20 cellular contexts compared by ENCODE assay signal in the genomic region with DNA sequence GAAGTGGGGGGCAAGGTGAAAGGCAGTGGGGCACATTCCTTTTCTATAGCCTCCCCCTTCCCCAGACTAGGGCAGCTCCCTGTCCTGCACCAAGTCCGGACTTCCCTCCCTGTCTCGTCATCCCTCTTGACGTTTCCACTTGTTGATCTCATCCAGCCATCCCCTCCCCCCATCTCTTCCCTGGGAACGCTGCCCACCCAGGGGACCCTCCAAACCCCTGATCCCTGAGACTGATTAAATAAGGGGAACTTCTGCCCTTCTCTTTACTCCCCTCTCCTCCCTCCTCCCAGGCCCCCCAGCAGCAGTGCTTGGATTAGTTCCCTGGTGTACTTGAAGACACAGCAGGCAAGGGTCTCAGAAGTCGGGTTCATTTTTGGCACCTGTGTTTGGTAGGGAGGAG. TPM values are rescaled to one million over a fixed set of nuclear protein-coding genes. Genes with fewer than 3 reads are reported as not detected.
DNase-seq lines count a peak whose midpoint lies in the region; ATAC-seq and TF ChIP-seq lines count a peak whose summit lies in the region.
"Had no signal": no experiment of that assay in that cellular context is flagged by ENCODE, and none has a peak within 500 bp of the region (broad histone marks: within the 10 kb centered on the region; RNA-seq: fewer than 3 reads in every experiment).

No MANE protein-coding gene starts in this region.

- TF ChIP-seq CTCF in mesothelial cell of epicardium (IDR thresholded peaks at IDR 0.05; ENCODE audit: unreplicated experiment), result no peak
- TF ChIP-seq CTCF in type B pancreatic cell (conservative IDR thresholded peaks at IDR 0.05), result no peak

- H3K4me3 Mint-ChIP-seq in stimulated activated naive CD8-positive, alpha-beta T cell treated with anti-CD3 and anti-CD28 coated beads, Interleukin-15, amount 100 ng/mL, for 72 hours, result no peak overlapping the region
- H3K4me3 Mint-ChIP-seq in mesothelial cell of epicardium (no peak overlapping the region), type B pancreatic cell (peak overlapping the region; percentile 78)
- H3K4me3 Mint-ChIP-seq: activated CD4-positive, alpha-beta memory T cell treated with anti-CD3 and anti-CD28 coated beads for 36 hours; naive B cell; T-helper 2 cell treated with Interferon-gamma antibody and Interleukin-4, amounts not matched to agents 5 μg/mL and 100 μg/mL, for 36 hours had no signal

- H3K36me3 Mint-ChIP-seq in mesothelial cell of epicardium (no peaks in the 10 kb centered on the region), type B pancreatic cell (peaks cover 12% of the 10 kb centered on the region)
- H3K36me3 Mint-ChIP-seq: activated CD4-positive, alpha-beta memory T cell treated with anti-CD3 and anti-CD28 coated beads for 36 hours; naive B cell had no signal

- H3K27ac Mint-ChIP-seq in stimulated activated naive CD8-positive, alpha-beta T cell treated with anti-CD3 and anti-CD28 coated beads, Interleukin-15, amount 100 ng/mL, for 72 hours, result peak overlapping the region; percentile 4 to 64
- H3K27ac Mint-ChIP-seq in mesothelial cell of epicardium (peak overlapping the region; percentile 80), type B pancreatic cell (peak overlapping the region; percentile 46)
- H3K27ac Mint-ChIP-seq: activated CD4-positive, alpha-beta memory T cell treated with anti-CD3 and anti-CD28 coated beads for 36 hours; T-helper 2 cell treated with Interferon-gamma antibody and Interleukin-4, amounts not matched to agents 5 μg/mL and 100 μg/mL, for 36 hours had no signal

- H3K9me3 Mint-ChIP-seq in stimulated activated naive CD8-positive, alpha-beta T cell treated with anti-CD3 and anti-CD28 coated beads, Interleukin-15, amount 100 ng/mL, for 72 hours, result no peaks in the 10 kb centered on the region
- H3K9me3 Mint-ChIP-seq in mesothelial cell of epicardium (no peaks in the 10 kb centered on the region), type B pancreatic cell (no peaks in the 10 kb centered on the region)
- H3K9me3 Mint-ChIP-seq: activated CD4-positive, alpha-beta memory T cell treated with anti-CD3 and anti-CD28 coated beads for 36 hours; naive B cell; T-helper 2 cell treated with Interferon-gamma antibody and Interleukin-4, amounts not matched to agents 5 μg/mL and 100 μg/mL, for 36 hours had no signal

- H3K27me3 Mint-ChIP-seq in stimulated activated naive CD8-positive, alpha-beta T cell treated with anti-CD3 and anti-CD28 coated beads, Interleukin-15, amount 100 ng/mL, for 72 hours, result no peaks in the 10 kb centered on the region
- H3K27me3 Mint-ChIP-seq in mesothelial cell of epicardium (ENCODE audit: low read depth), result no peaks in the 10 kb centered on the region
- no peaks in the 10 kb centered on the region for H3K27me3 Mint-ChIP-seq in type B pancreatic cell
- H3K27me3 Mint-ChIP-seq: activated CD4-positive, alpha-beta memory T cell treated with anti-CD3 and anti-CD28 coated beads for 36 hours; naive B cell had no signal

- H3K4me1 Mint-ChIP-seq in stimulated activated naive CD8-positive, alpha-beta T cell treated with anti-CD3 and anti-CD28 coated beads, Interleukin-15, amount 100 ng/mL, for 72 hours, result no peaks in the 10 kb centered on the region
- peaks cover 43% of the 10 kb centered on the region for H3K4me1 Mint-ChIP-seq in mesothelial cell of epicardium
- peaks cover 57% of the 10 kb centered on the region for H3K4me1 Mint-ChIP-seq in type B pancreatic cell (ENCODE audit: unreplicated experiment)

- no peak for DNase-seq in stimulated activated naive CD8-positive, alpha-beta T cell treated with anti-CD3 and anti-CD28 coated beads, Interleukin-15, amount 100 ng/mL, for 72 hours
- DNase-seq in stimulated activated naive CD8-positive, alpha-beta T cell treated with anti-CD3 and anti-CD28 coated beads, Interleukin-15, Interleukin-2, amounts not matched to agents 100 U/mL and 50 U/mL, for 24 hours, result no peak
- DNase-seq in ecto neural progenitor cell (ENCODE audit: low spot score), result peak; percentile 69
- no peak for DNase-seq in mesothelial cell of epicardium (ENCODE audit: low spot score in 2 of 2, unreplicated experiment in 2 of 2)
- no peak for DNase-seq in type B pancreatic cell (ENCODE audit: extremely low spot score, unreplicated experiment)
- no peak for DNase-seq in NK-92 (lab: John Stamatoyannopoulos, UW; ENCODE audit: unreplicated experiment)
- no peak for DNase-seq in CD1c-positive myeloid dendritic cell (ENCODE audit: extremely low spot score)
- DNase-seq: activated CD4-positive, alpha-beta memory T cell treated with anti-CD3 and anti-CD28 coated beads for 36 hours; activated gamma-delta T cell treated with Interleukin-2 at 50 U/mL for 16 hours; Calu3; heart left ventricle; naive B cell; NCI-H1436 treated with DMSO at 0.1 percent for 48 hours; NCI-H524 treated with DMSO at 0.1 percent for 48 hours; stimulated activated CD4-positive, alpha-beta T cell treated with anti-CD3 and anti-CD28 coated beads, Interleukin-1b, Interleukin-23, amount 100 ng/mL, for 48 hours had no signal

- no peak for ATAC-seq in stimulated activated naive CD8-positive, alpha-beta T cell treated with anti-CD3 and anti-CD28 coated beads, Interleukin-15, amount 100 ng/mL, for 72 hours
- no peak for ATAC-seq in stimulated activated naive CD8-positive, alpha-beta T cell treated with anti-CD3 and anti-CD28 coated beads, Interleukin-15, Interleukin-2, amounts not matched to agents 100 U/mL and 50 U/mL, for 24 hours
- ATAC-seq in GM21515 (IDR thresholded peaks at IDR 0.05; ENCODE audit: unreplicated experiment), result no peak

RNA-seq across cellular contexts. Expression of gene VANGL2, which starts 10.9 kb away (rescaled TPM):
- total RNA-seq in mesothelial cell of epicardium (55.5 to 59.5 TPM (median 57.2 TPM) in 3 replicates), type B pancreatic cell (ENCODE audit: low replicate concordance) (19.8 and 67.3 TPM in 2 replicates)
- total RNA-seq: activated CD4-positive, alpha-beta memory T cell treated with anti-CD3 and anti-CD28 coated beads for 36 hours; endothelial cell of umbilical vein; GM23248 had no signal

RNA-seq across cellular contexts. Expression of gene NHLH1, which starts 44.4 kb away (rescaled TPM):
- total RNA-seq in mesothelial cell of epicardium (0.27 to 0.38 TPM (median 0.32 TPM) in 3 replicates), type B pancreatic cell (ENCODE audit: low replicate concordance) (0.48 and 2.2 TPM in 2 replicates)
- total RNA-seq: GM23248, RPMI7951 had no signal
